In the genomic region with DNA sequence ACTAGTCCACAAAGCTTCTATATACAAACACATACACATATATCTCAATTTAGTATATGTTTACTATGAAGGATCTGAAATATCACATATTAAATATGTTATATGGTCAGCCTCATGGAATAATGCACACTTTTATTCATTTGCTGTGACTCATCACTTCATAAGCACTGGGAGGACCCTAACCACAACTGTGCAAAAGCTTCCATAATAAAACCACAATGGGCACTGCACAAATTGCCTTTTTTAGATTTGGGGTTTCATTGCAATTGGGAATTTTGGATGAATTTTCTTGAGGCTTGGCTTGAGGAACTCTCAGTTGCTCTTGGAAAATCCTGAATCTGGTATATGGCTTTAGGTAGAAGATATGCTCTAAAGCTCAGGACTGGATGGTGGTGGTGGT, we compare ENCODE assay signal across 36 cellular contexts.
"Had no signal": no experiment of that assay in that cellular context is flagged by ENCODE, and none has a peak within 500 bp of the region (broad histone marks: within the 10 kb centered on the region; RNA-seq: fewer than 3 reads in every experiment).

No MANE protein-coding gene starts in this region.

- H3K4me3 Mint-ChIP-seq: activated CD4-positive, alpha-beta memory T cell treated with anti-CD3 and anti-CD28 coated beads for 36 hours; activated CD4-positive, alpha-beta T cell treated with anti-CD3 and anti-CD28 coated beads for 36 hours; activated CD4-positive, alpha-beta T cell treated with anti-CD3 and anti-CD28 coated beads, Interleukin-2, amount 10 ng/mL, durations not matched to agents 24 days and 14 days; activated CD8-positive, alpha-beta memory T cell treated with anti-CD3 and anti-CD28 coated beads, Interleukin-2, amount 10 ng/mL, durations not matched to agents 7 days and 5 days; activated CD8-positive, alpha-beta T cell treated with anti-CD3 and anti-CD28 coated beads, Interleukin-2, amount 10 ng/mL, durations not matched to agents 7 days and 5 days; activated naive CD4-positive, alpha-beta T cell treated with anti-CD3 and anti-CD28 coated beads for 36 hours; activated naive CD4-positive, alpha-beta T cell treated with anti-CD3 and anti-CD28 coated beads, Interleukin-2, amount 50 U/mL, for 24 hours; activated naive CD8-positive, alpha-beta T cell treated with anti-CD3 and anti-CD28 coated beads for 36 hours; activated naive CD8-positive, alpha-beta T cell treated with anti-CD3 and anti-CD28 coated beads, Interleukin-2, amount 50 U/mL, for 24 hours; activated T-helper 1 cell treated with anti-CD3 and anti-CD28 coated beads, Interleukin-12 subunit alpha, Interleukin-12 subunit beta, Interleukin-2, Interleukin-4 antibody, amounts not matched to agents 30 ng/mL and 10 ng/mL and 1 ng/mL, durations not matched to agents 14 hours and 24 hours and 36 hours; brain; central memory CD8-positive, alpha-beta T cell; dendritic cell treated with granulocyte-macrophage colony-stimulating factor and Interleukin-4, amounts not matched to agents 40 ng/mL and 50 ng/mL, for 4 days; effector memory CD8-positive, alpha-beta T cell had no signal

- FAIRE-seq: endometrium, endothelial cell of umbilical vein, frontal cortex had no signal

- DNase-seq: activated CD4-positive, alpha-beta memory T cell treated with anti-CD3 and anti-CD28 coated beads for 36 hours; activated CD4-positive, alpha-beta T cell treated with anti-CD3 and anti-CD28 coated beads for 36 hours; activated CD4-positive, alpha-beta T cell treated with anti-CD3 and anti-CD28 coated beads, Interleukin-2, amount 10 ng/mL, durations not matched to agents 24 days and 14 days; activated CD4-positive, CD25-positive, alpha-beta regulatory T cell; activated CD4-positive, CD25-positive, alpha-beta regulatory T cell treated with anti-CD3 and anti-CD28 coated beads, Interleukin-2, amount 50 U/mL, for 72 hours; activated CD8-positive, alpha-beta memory T cell treated with anti-CD3 and anti-CD28 coated beads, Interleukin-2, amount 10 ng/mL, durations not matched to agents 7 days and 5 days; activated CD8-positive, alpha-beta memory T cell treated with anti-CD3 and anti-CD28 coated beads, Interleukin-2, amount 50 U/mL, for 4 hours; activated CD8-positive, alpha-beta T cell treated with anti-CD3 and anti-CD28 coated beads, Interleukin-2, amount 10 ng/mL, durations not matched to agents 7 days and 5 days; activated effector memory CD4-positive, alpha-beta T cell treated with anti-CD3 and anti-CD28 coated beads, Interleukin-2, amount 50 U/mL, for 16 hours; activated naive CD4-positive, alpha-beta T cell treated with anti-CD3 and anti-CD28 coated beads for 36 hours; activated naive CD8-positive, alpha-beta T cell treated with anti-CD3 and anti-CD28 coated beads for 36 hours; activated naive CD8-positive, alpha-beta T cell treated with anti-CD3 and anti-CD28 coated beads, Interleukin-2, amount 50 U/mL, for 24 hours; activated T-cell treated with anti-CD3 and anti-CD28 coated beads, Interleukin-2, amount 50 U/mL, for 1 hour; activated T-cell treated with anti-CD3 and anti-CD28 coated beads, Interleukin-2, amount 50 U/mL, for 48 hours; adrenal gland; amygdala; aorta; dorsolateral prefrontal cortex; effector CD4-positive, alpha-beta T cell; effector memory CD8-positive, alpha-beta T cell; esophagus squamous epithelium; head of caudate nucleus; T-helper 2 cell had no signal

- H3K4me1 ChIP-seq: adrenal gland, breast epithelium, esophagus squamous epithelium had no signal

- H3K27me3 Mint-ChIP-seq: central memory CD8-positive, alpha-beta T cell; effector memory CD8-positive, alpha-beta T cell had no signal

- H3K4me3 ChIP-seq: adrenal gland, breast epithelium, cardiac muscle cell, coronary artery, dorsolateral prefrontal cortex, esophagus squamous epithelium had no signal

- H3K27ac ChIP-seq: adrenal gland, breast epithelium, cardiac muscle cell, coronary artery, dorsolateral prefrontal cortex, epithelial cell of prostate, esophagus squamous epithelium had no signal

- H3K4me1 Mint-ChIP-seq: activated CD4-positive, alpha-beta T cell treated with anti-CD3 and anti-CD28 coated beads for 36 hours; activated CD4-positive, alpha-beta T cell treated with anti-CD3 and anti-CD28 coated beads, Interleukin-2, amount 10 ng/mL, durations not matched to agents 24 days and 14 days; activated CD8-positive, alpha-beta memory T cell treated with anti-CD3 and anti-CD28 coated beads, Interleukin-2, amount 10 ng/mL, durations not matched to agents 7 days and 5 days; activated naive CD4-positive, alpha-beta T cell treated with anti-CD3 and anti-CD28 coated beads, Interleukin-2, amount 50 U/mL, for 24 hours; activated naive CD8-positive, alpha-beta T cell treated with anti-CD3 and anti-CD28 coated beads for 36 hours; activated naive CD8-positive, alpha-beta T cell treated with anti-CD3 and anti-CD28 coated beads, Interleukin-2, amount 50 U/mL, for 24 hours; central memory CD8-positive, alpha-beta T cell had no signal

- H3K9me3 Mint-ChIP-seq: activated CD4-positive, alpha-beta memory T cell treated with anti-CD3 and anti-CD28 coated beads for 36 hours; activated CD4-positive, alpha-beta T cell treated with anti-CD3 and anti-CD28 coated beads, Interleukin-2, amount 10 ng/mL, durations not matched to agents 24 days and 14 days; activated naive CD4-positive, alpha-beta T cell treated with anti-CD3 and anti-CD28 coated beads for 36 hours; activated naive CD4-positive, alpha-beta T cell treated with anti-CD3 and anti-CD28 coated beads, Interleukin-2, amount 50 U/mL, for 24 hours; activated naive CD8-positive, alpha-beta T cell treated with anti-CD3 and anti-CD28 coated beads for 36 hours; activated naive CD8-positive, alpha-beta T cell treated with anti-CD3 and anti-CD28 coated beads, Interleukin-2, amount 50 U/mL, for 24 hours; activated T-helper 1 cell treated with anti-CD3 and anti-CD28 coated beads, Interleukin-12 subunit alpha, Interleukin-12 subunit beta, Interleukin-2, Interleukin-4 antibody, amounts not matched to agents 30 ng/mL and 10 ng/mL and 1 ng/mL, durations not matched to agents 14 hours and 24 hours and 36 hours; activated T-helper 2 cell treated with anti-CD3 and anti-CD28 coated beads, Interferon-gamma antibody, Interleukin-2, Interleukin-4, amounts not matched to agents 10 μg/mL and 5 μg/mL and 100 μg/mL, durations not matched to agents 14 hours and 24 hours and 36 hours; central memory CD8-positive, alpha-beta T cell; dendritic cell treated with granulocyte-macrophage colony-stimulating factor and Interleukin-4, amounts not matched to agents 40 ng/mL and 50 ng/mL, for 4 days; effector memory CD8-positive, alpha-beta T cell had no signal

- H3K36me3 Mint-ChIP-seq: activated CD4-positive, alpha-beta memory T cell treated with anti-CD3 and anti-CD28 coated beads for 36 hours; activated CD8-positive, alpha-beta memory T cell treated with anti-CD3 and anti-CD28 coated beads, Interleukin-2, amount 10 ng/mL, durations not matched to agents 7 days and 5 days; activated naive CD4-positive, alpha-beta T cell treated with anti-CD3 and anti-CD28 coated beads, Interleukin-2, amount 50 U/mL, for 24 hours; activated naive CD8-positive, alpha-beta T cell treated with anti-CD3 and anti-CD28 coated beads for 36 hours; brain had no signal

- H3K27me3 ChIP-seq: adrenal gland, breast epithelium, cardiac muscle cell, dorsolateral prefrontal cortex had no signal

- H3K9me3 ChIP-seq: adrenal gland, breast epithelium, esophagus squamous epithelium had no signal

- H3K27ac Mint-ChIP-seq: activated CD4-positive, alpha-beta memory T cell treated with anti-CD3 and anti-CD28 coated beads for 36 hours; activated CD4-positive, alpha-beta T cell treated with anti-CD3 and anti-CD28 coated beads for 36 hours; activated CD4-positive, alpha-beta T cell treated with anti-CD3 and anti-CD28 coated beads, Interleukin-2, amount 10 ng/mL, durations not matched to agents 24 days and 14 days; activated CD8-positive, alpha-beta memory T cell treated with anti-CD3 and anti-CD28 coated beads, Interleukin-2, amount 10 ng/mL, durations not matched to agents 7 days and 5 days; activated CD8-positive, alpha-beta T cell treated with anti-CD3 and anti-CD28 coated beads, Interleukin-2, amount 10 ng/mL, durations not matched to agents 7 days and 5 days; activated naive CD4-positive, alpha-beta T cell treated with anti-CD3 and anti-CD28 coated beads for 36 hours; activated naive CD4-positive, alpha-beta T cell treated with anti-CD3 and anti-CD28 coated beads, Interleukin-2, amount 50 U/mL, for 24 hours; activated naive CD8-positive, alpha-beta T cell treated with anti-CD3 and anti-CD28 coated beads for 36 hours; activated naive CD8-positive, alpha-beta T cell treated with anti-CD3 and anti-CD28 coated beads, Interleukin-2, amount 50 U/mL, for 24 hours; activated T-helper 1 cell treated with anti-CD3 and anti-CD28 coated beads, Interleukin-12 subunit alpha, Interleukin-12 subunit beta, Interleukin-2, Interleukin-4 antibody, amounts not matched to agents 30 ng/mL and 10 ng/mL and 1 ng/mL, durations not matched to agents 14 hours and 24 hours and 36 hours; activated T-helper 2 cell treated with anti-CD3 and anti-CD28 coated beads, Interferon-gamma antibody, Interleukin-2, Interleukin-4, amounts not matched to agents 10 μg/mL and 5 μg/mL and 100 μg/mL, durations not matched to agents 14 hours and 24 hours and 36 hours; brain; dendritic cell treated with granulocyte-macrophage colony-stimulating factor and Interleukin-4, amounts not matched to agents 40 ng/mL and 50 ng/mL, for 4 days; effector memory CD8-positive, alpha-beta T cell had no signal

- H3K36me3 ChIP-seq: adrenal gland, breast epithelium, cardiac muscle cell, esophagus squamous epithelium had no signal
